Comparison of ENCODE assay signal across 30 cellular contexts in the genomic region with DNA sequence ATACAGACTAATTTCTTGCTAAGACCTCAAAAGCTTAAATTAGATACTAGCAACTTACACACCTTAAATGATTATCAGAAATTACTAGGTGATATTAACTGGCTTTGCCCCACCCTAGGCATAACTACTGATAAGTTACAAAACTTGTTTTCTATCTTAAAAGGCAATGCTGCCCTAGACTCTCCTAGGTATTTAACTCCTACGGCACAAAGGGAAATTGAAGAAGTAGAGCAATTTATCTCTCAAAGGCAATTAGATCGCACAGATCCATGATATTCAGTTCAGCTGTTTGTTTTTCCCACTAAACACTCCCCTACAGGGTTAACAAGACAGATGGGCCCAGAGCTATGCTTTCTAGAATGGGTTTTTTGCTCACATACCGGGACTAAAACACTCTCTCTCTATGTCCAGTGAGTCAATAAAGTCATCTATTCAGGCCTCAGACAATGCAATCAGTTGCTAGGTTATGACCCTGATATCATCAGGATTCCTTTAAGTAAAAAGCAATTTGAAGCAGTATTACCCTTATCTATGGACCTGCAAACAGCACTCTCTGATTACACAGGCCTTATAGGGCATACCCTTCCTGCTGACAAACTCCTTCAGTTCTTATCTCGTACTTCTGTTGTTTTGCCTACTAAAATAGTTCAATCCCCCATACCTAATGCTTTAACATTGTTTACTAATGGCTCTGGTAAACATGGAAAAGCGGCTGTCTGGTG. TPM values are rescaled to one million over a fixed set of nuclear protein-coding genes. Genes with fewer than 3 reads are reported as not detected.
"Had no signal": no experiment of that assay in that cellular context is flagged by ENCODE, and none has a peak within 500 bp of the region (broad histone marks: within the 10 kb centered on the region; RNA-seq: fewer than 3 reads in every experiment).

No MANE protein-coding gene starts in this region.

- H3K36me3 ChIP-seq: esophagus muscularis mucosa, lower lobe of right lung, neural progenitor cell, right atrium auricular region had no signal

- H2AFZ ChIP-seq: neural progenitor cell had no signal

- H3K27ac ChIP-seq: esophagus muscularis mucosa, foreskin keratinocyte, heart right ventricle, left lung, lower lobe of right lung, neural progenitor cell, right atrium auricular region, tibial nerve had no signal

- H3K27me3 ChIP-seq: esophagus muscularis mucosa, foreskin keratinocyte, heart right ventricle, left lung, neural progenitor cell, right atrium auricular region, tibial nerve had no signal

- H3K9ac ChIP-seq: neural progenitor cell had no signal

- H3K4me3 ChIP-seq: esophagus muscularis mucosa, heart right ventricle, left lung, lower lobe of right lung, neural progenitor cell, right atrium auricular region, tibial nerve had no signal

- DNase-seq: activated CD4-positive, alpha-beta T cell treated with anti-CD3 and anti-CD28 coated beads for 36 hours; activated CD4-positive, CD25-positive, alpha-beta regulatory T cell; activated CD8-positive, alpha-beta memory T cell treated with anti-CD3 and anti-CD28 coated beads, Interleukin-2, amount 10 ng/mL, durations not matched to agents 7 days and 5 days; activated CD8-positive, alpha-beta T cell treated with anti-CD3 and anti-CD28 coated beads, Interleukin-2, amount 10 ng/mL, durations not matched to agents 7 days and 5 days; activated naive CD8-positive, alpha-beta T cell treated with anti-CD3 and anti-CD28 coated beads, Interleukin-2, amount 50 U/mL, for 24 hours; activated T-cell treated with anti-CD3 and anti-CD28 coated beads, Interleukin-2, amount 50 U/mL, for 48 hours; amygdala; central memory CD4-positive, alpha-beta T cell; effector CD8-positive, alpha-beta T cell; foreskin keratinocyte; heart right ventricle; kidney glomerular epithelial cell; left lung; lower lobe of right lung; mesenchymal stem cell; natural killer cell; stimulated activated CD4-positive, alpha-beta T cell treated with anti-CD3 and anti-CD28 coated beads, Interleukin-2, amount 100 ng/mL, for 48 hours; stimulated activated naive CD4-positive, alpha-beta T cell treated with Interleukin-2 at 50 U/mL for 16 hours; T-helper 2 cell had no signal

- H3K4me1 ChIP-seq: foreskin keratinocyte, left lung, neural progenitor cell had no signal

- FAIRE-seq: colon, endothelial cell of umbilical vein, urothelium cell line had no signal

- H3K27me3 Mint-ChIP-seq: activated CD4-positive, alpha-beta T cell treated with anti-CD3 and anti-CD28 coated beads for 36 hours; activated CD8-positive, alpha-beta memory T cell treated with anti-CD3 and anti-CD28 coated beads, Interleukin-2, amount 10 ng/mL, durations not matched to agents 7 days and 5 days; activated naive CD4-positive, alpha-beta T cell treated with anti-CD3 and anti-CD28 coated beads, Interleukin-2, amount 50 U/mL, for 24 hours; activated naive CD8-positive, alpha-beta T cell treated with anti-CD3 and anti-CD28 coated beads, Interleukin-2, amount 50 U/mL, for 24 hours had no signal

- H3K4me3 Mint-ChIP-seq: activated CD4-positive, alpha-beta T cell treated with anti-CD3 and anti-CD28 coated beads for 36 hours; activated CD8-positive, alpha-beta memory T cell treated with anti-CD3 and anti-CD28 coated beads, Interleukin-2, amount 10 ng/mL, durations not matched to agents 7 days and 5 days; activated CD8-positive, alpha-beta T cell treated with anti-CD3 and anti-CD28 coated beads, Interleukin-2, amount 10 ng/mL, durations not matched to agents 7 days and 5 days; activated naive CD4-positive, alpha-beta T cell treated with anti-CD3 and anti-CD28 coated beads, Interleukin-2, amount 50 U/mL, for 24 hours; activated naive CD8-positive, alpha-beta T cell treated with anti-CD3 and anti-CD28 coated beads, Interleukin-2, amount 50 U/mL, for 24 hours; natural killer cell; neural progenitor cell had no signal

- ATAC-seq: activated CD4-positive, alpha-beta T cell treated with anti-CD3 and anti-CD28 coated beads for 36 hours; activated CD8-positive, alpha-beta memory T cell treated with anti-CD3 and anti-CD28 coated beads, Interleukin-2, amount 10 ng/mL, durations not matched to agents 7 days and 5 days; activated CD8-positive, alpha-beta T cell treated with anti-CD3 and anti-CD28 coated beads, Interleukin-2, amount 10 ng/mL, durations not matched to agents 7 days and 5 days; activated naive CD8-positive, alpha-beta T cell treated with anti-CD3 and anti-CD28 coated beads, Interleukin-2, amount 50 U/mL, for 24 hours; foreskin keratinocyte; heart right ventricle; left lung; lower lobe of right lung; natural killer cell had no signal

- H3K27ac Mint-ChIP-seq: activated CD4-positive, alpha-beta T cell treated with anti-CD3 and anti-CD28 coated beads for 36 hours; activated CD8-positive, alpha-beta memory T cell treated with anti-CD3 and anti-CD28 coated beads, Interleukin-2, amount 10 ng/mL, durations not matched to agents 7 days and 5 days; activated CD8-positive, alpha-beta T cell treated with anti-CD3 and anti-CD28 coated beads, Interleukin-2, amount 10 ng/mL, durations not matched to agents 7 days and 5 days; activated naive CD4-positive, alpha-beta T cell treated with anti-CD3 and anti-CD28 coated beads, Interleukin-2, amount 50 U/mL, for 24 hours; activated naive CD8-positive, alpha-beta T cell treated with anti-CD3 and anti-CD28 coated beads, Interleukin-2, amount 50 U/mL, for 24 hours; activated T-helper 2 cell treated with anti-CD3 and anti-CD28 coated beads, Interferon-gamma antibody, Interleukin-2, Interleukin-4, amounts not matched to agents 10 μg/mL and 5 μg/mL and 100 μg/mL, durations not matched to agents 14 hours and 24 hours and 36 hours; neural progenitor cell had no signal

- H3K4me2 ChIP-seq: neural progenitor cell had no signal

RNA-seq across cellular contexts. Expression of a gene that starts 44.7 kb away (rescaled TPM):
- total RNA-seq: activated CD4-positive, alpha-beta T cell treated with anti-CD3 and anti-CD28 coated beads for 36 hours; activated CD8-positive, alpha-beta T cell treated with anti-CD3 and anti-CD28 coated beads, Interleukin-2, amount 10 ng/mL, durations not matched to agents 7 days and 5 days; activated T-helper 2 cell treated with anti-CD3 and anti-CD28 coated beads, Interferon-gamma antibody, Interleukin-2, Interleukin-4, amounts not matched to agents 10 μg/mL and 5 μg/mL and 100 μg/mL, durations not matched to agents 14 hours and 24 hours and 36 hours; endothelial cell of umbilical vein; esophagus muscularis mucosa; heart right ventricle; lower lobe of right lung; natural killer cell; omental fat pad; pulmonary artery endothelial cell; right atrium auricular region; tibial nerve had no signal
- polyA plus RNA-seq: endothelial cell of umbilical vein, heart right ventricle had no signal
